26 cellular contexts compared by ENCODE assay signal in genomic region chr13:42495751-42496150, GRCh38.
DNase-seq lines count a peak whose midpoint lies in the region; ATAC-seq and TF ChIP-seq lines count a peak whose summit lies in the region.
"Had no signal": no experiment of that assay in that cellular context is flagged by ENCODE, and none has a peak within 500 bp of the region (broad histone marks: within the 10 kb centered on the region; RNA-seq: fewer than 3 reads in every experiment).

No MANE protein-coding gene starts in this region.

- WGBS in aorta, 2 donors = 79 to 92% methylated on average over 7 of the region's 7 CpGs

- no peaks in the 10 kb centered on the region for H3K9me3 ChIP-seq in CD8-positive, alpha-beta memory T cell (ENCODE audit: low read length)
- no peaks in the 10 kb centered on the region for H3K9me3 ChIP-seq in aorta (ENCODE audit: control insufficient read depth, low read length)
- H3K9me3 ChIP-seq: ascending aorta, esophagus muscularis mucosa, right atrium auricular region, upper lobe of right lung had no signal

- DNase-seq in activated T-cell treated with anti-CD3 and anti-CD28 coated beads, Interleukin-2, amount 50 U/mL, for 24 hours = no peak
- DNase-seq in activated T-cell treated with anti-CD3 and anti-CD28 coated beads, Interleukin-2, amount 50 U/mL, for 1 hour = no peak
- DNase-seq in GM06990 (ENCODE audit: extremely low read depth, insufficient read length) = peak; percentile 59
- DNase-seq in T-helper 2 cell treated with Interferon-gamma antibody and Interleukin-4, amounts not matched to agents 5 μg/mL and 100 μg/mL, for 36 hours (ENCODE audit: low spot score) = no peak
- no peak for DNase-seq in brain microvascular endothelial cell
- no peak for DNase-seq in ecto neural progenitor cell (ENCODE audit: low spot score)
- no peak for DNase-seq in CD8-positive, alpha-beta memory T cell
- no peak for DNase-seq in aorta
- DNase-seq: activated CD4-positive, CD25-positive, alpha-beta regulatory T cell treated with anti-CD3 and anti-CD28 coated beads, Interleukin-2, amount 50 U/mL, for 72 hours; activated naive CD4-positive, alpha-beta T cell treated with anti-CD3 and anti-CD28 coated beads, Interleukin-2, amount 50 U/mL, for 16 hours; cortex of kidney; DMS79 treated with DMSO at 0.1 percent for 48 hours; GF-D8; heart right ventricle; Kasumi-1; NCI-H146; NCI-H446 treated with DMSO at 0.1 percent for 48 hours; T-helper 17 cell; upper lobe of right lung had no signal

- H3K4me1 Mint-ChIP-seq in activated T-cell treated with anti-CD3 and anti-CD28 coated beads, Interleukin-2, amount 50 U/mL, for 24 hours (ENCODE audit: low read depth) = peaks cover 64% of the 10 kb centered on the region
- peaks cover 52% of the 10 kb centered on the region for H3K4me1 Mint-ChIP-seq in T-helper 2 cell treated with Interferon-gamma antibody and Interleukin-4, amounts not matched to agents 5 μg/mL and 100 μg/mL, for 36 hours (ENCODE audit: low read depth)
- peaks cover 12 to 29% (median 26%) of the 10 kb centered on the region in 3 donors for H3K4me1 Mint-ChIP-seq in CD8-positive, alpha-beta memory T cell

- H3K36me3 Mint-ChIP-seq in activated T-cell treated with anti-CD3 and anti-CD28 coated beads, Interleukin-2, amount 50 U/mL, for 24 hours (ENCODE audit: low read depth) = no peaks in the 10 kb centered on the region
- H3K36me3 Mint-ChIP-seq in T-helper 2 cell treated with Interferon-gamma antibody and Interleukin-4, amounts not matched to agents 5 μg/mL and 100 μg/mL, for 36 hours (ENCODE audit: low read depth) = peaks cover 17% of the 10 kb centered on the region
- no peaks in the 10 kb centered on the region for H3K36me3 Mint-ChIP-seq in CD8-positive, alpha-beta memory T cell

- no peaks in the 10 kb centered on the region for H3K27me3 ChIP-seq in GM06990 (replicated peaks; ENCODE audit: control insufficient read depth, insufficient read depth, low read length)
- H3K27me3 ChIP-seq in brain microvascular endothelial cell (replicated peaks) = no peaks in the 10 kb centered on the region
- no peaks in the 10 kb centered on the region for H3K27me3 ChIP-seq in CD8-positive, alpha-beta memory T cell (ENCODE audit: insufficient read depth, low read length, poor library complexity, severe bottlenecking)
- no peaks in the 10 kb centered on the region for H3K27me3 ChIP-seq in aorta (ENCODE audit: control insufficient read depth in 1 of 2, insufficient read depth in 2 of 2, low read length in 1 of 2)
- H3K27me3 ChIP-seq: ascending aorta, esophagus muscularis mucosa, right atrium auricular region had no signal

- H3K27me3 Mint-ChIP-seq in activated T-cell treated with anti-CD3 and anti-CD28 coated beads, Interleukin-2, amount 50 U/mL, for 24 hours = no peaks in the 10 kb centered on the region
- no peaks in the 10 kb centered on the region for H3K27me3 Mint-ChIP-seq in T-helper 2 cell treated with Interferon-gamma antibody and Interleukin-4, amounts not matched to agents 5 μg/mL and 100 μg/mL, for 36 hours (ENCODE audit: low read depth)
- peaks cover 0 to 3% of the 10 kb centered on the region in 2 donors for H3K27me3 Mint-ChIP-seq in CD8-positive, alpha-beta memory T cell
- H3K27me3 Mint-ChIP-seq: B cell, T-helper 17 cell had no signal

- peak overlapping the region; percentile 93 for H3K27ac Mint-ChIP-seq in activated T-cell treated with anti-CD3 and anti-CD28 coated beads, Interleukin-2, amount 50 U/mL, for 24 hours
- peak overlapping the region; percentile 85 for H3K27ac Mint-ChIP-seq in T-helper 2 cell treated with Interferon-gamma antibody and Interleukin-4, amounts not matched to agents 5 μg/mL and 100 μg/mL, for 36 hours
- peak overlapping the region in 2 of 8 donors; percentile 55 to 62 for H3K27ac Mint-ChIP-seq in CD8-positive, alpha-beta memory T cell
- H3K27ac Mint-ChIP-seq: B cell, T-helper 17 cell had no signal

- H3K9me3 Mint-ChIP-seq in activated T-cell treated with anti-CD3 and anti-CD28 coated beads, Interleukin-2, amount 50 U/mL, for 24 hours = peaks cover 10% of the 10 kb centered on the region
- H3K9me3 Mint-ChIP-seq in T-helper 2 cell treated with Interferon-gamma antibody and Interleukin-4, amounts not matched to agents 5 μg/mL and 100 μg/mL, for 36 hours = peaks cover 16% of the 10 kb centered on the region
- H3K9me3 Mint-ChIP-seq in CD8-positive, alpha-beta memory T cell = peaks cover 0 to 2% (median 0%) of the 10 kb centered on the region in 5 donors

- intact Hi-C loops in aorta (cut with DNase I) = no loop called here

- CTCF ChIA-PET in CD8-positive, alpha-beta memory T cell (lab: Charles Lee) = no interaction called here

- TF ChIP-seq CTCF in GM06990 (IDR thresholded peaks at IDR 0.05; ENCODE audit: insufficient read depth, low read length, poor library complexity, severe bottlenecking) = no peak
- no peak for TF ChIP-seq CTCF in brain microvascular endothelial cell (IDR thresholded peaks at IDR 0.05; ENCODE audit: low read depth, low read length, missing control alignments)

- H3K4me1 ChIP-seq in CD8-positive, alpha-beta memory T cell (ENCODE audit: insufficient read depth, low read length) = no peaks in the 10 kb centered on the region
- H3K4me1 ChIP-seq in aorta (ENCODE audit: control insufficient read depth in 1 of 2, insufficient read depth in 2 of 2, low read length in 2 of 2) = no peaks in the 10 kb centered on the region
- H3K4me1 ChIP-seq: ascending aorta, esophagus muscularis mucosa, parathyroid adenoma, right atrium auricular region, upper lobe of right lung had no signal

- H3K36me3 ChIP-seq in GM06990 (ENCODE audit: control insufficient read depth, insufficient read depth, low read length) (no peaks in the 10 kb centered on the region), brain microvascular endothelial cell (replicated peaks) (no peaks in the 10 kb centered on the region), aorta (ENCODE audit: control insufficient read depth in 1 of 2, insufficient read depth in 2 of 2, low read length in 1 of 2) (no peaks in the 10 kb centered on the region)
- no peaks in the 10 kb centered on the region for H3K36me3 ChIP-seq in CD8-positive, alpha-beta memory T cell (ENCODE audit: insufficient read depth, low read length)
- H3K36me3 ChIP-seq: ascending aorta, esophagus muscularis mucosa, heart right ventricle, right atrium auricular region, upper lobe of right lung had no signal

- peak overlapping the region; percentile 64 for H3K27ac ChIP-seq in brain microvascular endothelial cell
- H3K27ac ChIP-seq in CD8-positive, alpha-beta memory T cell (ENCODE audit: low read depth, low read length) = no peak overlapping the region
- H3K27ac ChIP-seq in aorta (ENCODE audit: low read depth in 1 of 2, low read length in 2 of 2) = no peak overlapping the region
- H3K27ac ChIP-seq: ascending aorta, esophagus muscularis mucosa, foreskin keratinocyte, heart right ventricle, parathyroid adenoma, right atrium auricular region, upper lobe of right lung had no signal

- ATAC-seq in aorta (ENCODE audit: low FRiP score) = no peak
- ATAC-seq: foreskin keratinocyte, heart right ventricle, SK-N-SH treated with all-trans-retinoic acid at 6 μM for 48 hours, T-helper 17 cell, upper lobe of right lung had no signal

- POLR2A ChIA-PET in CD8-positive, alpha-beta memory T cell (lab: Charles Lee) = no interaction called here

- in situ Hi-C loops in brain microvascular endothelial cell (cut with HindIII; ENCODE audit: low pct_ligation_motif_present, low sequenced_read_pairs) = no loop called here

- H3K4me3 Mint-ChIP-seq in activated T-cell treated with anti-CD3 and anti-CD28 coated beads, Interleukin-2, amount 50 U/mL, for 24 hours = no peak overlapping the region
- H3K4me3 Mint-ChIP-seq in T-helper 2 cell treated with Interferon-gamma antibody and Interleukin-4, amounts not matched to agents 5 μg/mL and 100 μg/mL, for 36 hours = peak overlapping the region; percentile 64
- H3K4me3 Mint-ChIP-seq in CD8-positive, alpha-beta memory T cell = peak overlapping the region in 1 of 7 donors; percentile 27
- H3K4me3 Mint-ChIP-seq: B cell, T-helper 17 cell had no signal

- H3K4me3 ChIP-seq in GM06990 (replicated peaks; ENCODE audit: low read depth, low read length) (no peak overlapping the region), brain microvascular endothelial cell (ENCODE audit: low read depth, low read length) (no peak overlapping the region), aorta (ENCODE audit: low read length in 2 of 2) (no peak overlapping the region)
- no peak overlapping the region for H3K4me3 ChIP-seq in CD8-positive, alpha-beta memory T cell (ENCODE audit: low read length)
- H3K4me3 ChIP-seq: ascending aorta, esophagus muscularis mucosa, heart right ventricle, right atrium auricular region, upper lobe of right lung had no signal
